Comparison of ENCODE assay signal across 1 cellular context in the genomic region with DNA sequence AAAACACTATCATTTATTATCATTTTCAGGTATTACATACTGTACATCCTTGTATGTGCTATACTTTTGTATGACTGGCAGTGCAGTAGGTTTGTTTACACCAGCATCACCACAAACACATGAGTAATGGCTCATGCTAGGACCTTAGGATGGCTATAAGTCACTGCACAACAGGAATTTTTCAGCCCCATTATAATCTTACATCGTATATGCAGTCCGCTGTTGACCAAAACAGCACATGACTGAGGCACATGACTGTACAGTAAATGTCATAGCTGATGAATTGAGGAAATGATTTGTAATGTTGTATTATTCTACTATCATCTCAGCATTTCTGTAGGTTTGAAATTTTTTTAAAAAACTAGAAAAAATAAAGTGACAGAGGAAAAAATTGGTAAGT.
TF ChIP-seq lines count a peak whose summit lies in the region.

No MANE protein-coding gene starts in this region.

TF ChIP-seq in K562, 482 proteins besides CTCF, POLR2A, EP300 and RAD21 (continued from another document):
- TF ChIP-seq, protein P1, sequence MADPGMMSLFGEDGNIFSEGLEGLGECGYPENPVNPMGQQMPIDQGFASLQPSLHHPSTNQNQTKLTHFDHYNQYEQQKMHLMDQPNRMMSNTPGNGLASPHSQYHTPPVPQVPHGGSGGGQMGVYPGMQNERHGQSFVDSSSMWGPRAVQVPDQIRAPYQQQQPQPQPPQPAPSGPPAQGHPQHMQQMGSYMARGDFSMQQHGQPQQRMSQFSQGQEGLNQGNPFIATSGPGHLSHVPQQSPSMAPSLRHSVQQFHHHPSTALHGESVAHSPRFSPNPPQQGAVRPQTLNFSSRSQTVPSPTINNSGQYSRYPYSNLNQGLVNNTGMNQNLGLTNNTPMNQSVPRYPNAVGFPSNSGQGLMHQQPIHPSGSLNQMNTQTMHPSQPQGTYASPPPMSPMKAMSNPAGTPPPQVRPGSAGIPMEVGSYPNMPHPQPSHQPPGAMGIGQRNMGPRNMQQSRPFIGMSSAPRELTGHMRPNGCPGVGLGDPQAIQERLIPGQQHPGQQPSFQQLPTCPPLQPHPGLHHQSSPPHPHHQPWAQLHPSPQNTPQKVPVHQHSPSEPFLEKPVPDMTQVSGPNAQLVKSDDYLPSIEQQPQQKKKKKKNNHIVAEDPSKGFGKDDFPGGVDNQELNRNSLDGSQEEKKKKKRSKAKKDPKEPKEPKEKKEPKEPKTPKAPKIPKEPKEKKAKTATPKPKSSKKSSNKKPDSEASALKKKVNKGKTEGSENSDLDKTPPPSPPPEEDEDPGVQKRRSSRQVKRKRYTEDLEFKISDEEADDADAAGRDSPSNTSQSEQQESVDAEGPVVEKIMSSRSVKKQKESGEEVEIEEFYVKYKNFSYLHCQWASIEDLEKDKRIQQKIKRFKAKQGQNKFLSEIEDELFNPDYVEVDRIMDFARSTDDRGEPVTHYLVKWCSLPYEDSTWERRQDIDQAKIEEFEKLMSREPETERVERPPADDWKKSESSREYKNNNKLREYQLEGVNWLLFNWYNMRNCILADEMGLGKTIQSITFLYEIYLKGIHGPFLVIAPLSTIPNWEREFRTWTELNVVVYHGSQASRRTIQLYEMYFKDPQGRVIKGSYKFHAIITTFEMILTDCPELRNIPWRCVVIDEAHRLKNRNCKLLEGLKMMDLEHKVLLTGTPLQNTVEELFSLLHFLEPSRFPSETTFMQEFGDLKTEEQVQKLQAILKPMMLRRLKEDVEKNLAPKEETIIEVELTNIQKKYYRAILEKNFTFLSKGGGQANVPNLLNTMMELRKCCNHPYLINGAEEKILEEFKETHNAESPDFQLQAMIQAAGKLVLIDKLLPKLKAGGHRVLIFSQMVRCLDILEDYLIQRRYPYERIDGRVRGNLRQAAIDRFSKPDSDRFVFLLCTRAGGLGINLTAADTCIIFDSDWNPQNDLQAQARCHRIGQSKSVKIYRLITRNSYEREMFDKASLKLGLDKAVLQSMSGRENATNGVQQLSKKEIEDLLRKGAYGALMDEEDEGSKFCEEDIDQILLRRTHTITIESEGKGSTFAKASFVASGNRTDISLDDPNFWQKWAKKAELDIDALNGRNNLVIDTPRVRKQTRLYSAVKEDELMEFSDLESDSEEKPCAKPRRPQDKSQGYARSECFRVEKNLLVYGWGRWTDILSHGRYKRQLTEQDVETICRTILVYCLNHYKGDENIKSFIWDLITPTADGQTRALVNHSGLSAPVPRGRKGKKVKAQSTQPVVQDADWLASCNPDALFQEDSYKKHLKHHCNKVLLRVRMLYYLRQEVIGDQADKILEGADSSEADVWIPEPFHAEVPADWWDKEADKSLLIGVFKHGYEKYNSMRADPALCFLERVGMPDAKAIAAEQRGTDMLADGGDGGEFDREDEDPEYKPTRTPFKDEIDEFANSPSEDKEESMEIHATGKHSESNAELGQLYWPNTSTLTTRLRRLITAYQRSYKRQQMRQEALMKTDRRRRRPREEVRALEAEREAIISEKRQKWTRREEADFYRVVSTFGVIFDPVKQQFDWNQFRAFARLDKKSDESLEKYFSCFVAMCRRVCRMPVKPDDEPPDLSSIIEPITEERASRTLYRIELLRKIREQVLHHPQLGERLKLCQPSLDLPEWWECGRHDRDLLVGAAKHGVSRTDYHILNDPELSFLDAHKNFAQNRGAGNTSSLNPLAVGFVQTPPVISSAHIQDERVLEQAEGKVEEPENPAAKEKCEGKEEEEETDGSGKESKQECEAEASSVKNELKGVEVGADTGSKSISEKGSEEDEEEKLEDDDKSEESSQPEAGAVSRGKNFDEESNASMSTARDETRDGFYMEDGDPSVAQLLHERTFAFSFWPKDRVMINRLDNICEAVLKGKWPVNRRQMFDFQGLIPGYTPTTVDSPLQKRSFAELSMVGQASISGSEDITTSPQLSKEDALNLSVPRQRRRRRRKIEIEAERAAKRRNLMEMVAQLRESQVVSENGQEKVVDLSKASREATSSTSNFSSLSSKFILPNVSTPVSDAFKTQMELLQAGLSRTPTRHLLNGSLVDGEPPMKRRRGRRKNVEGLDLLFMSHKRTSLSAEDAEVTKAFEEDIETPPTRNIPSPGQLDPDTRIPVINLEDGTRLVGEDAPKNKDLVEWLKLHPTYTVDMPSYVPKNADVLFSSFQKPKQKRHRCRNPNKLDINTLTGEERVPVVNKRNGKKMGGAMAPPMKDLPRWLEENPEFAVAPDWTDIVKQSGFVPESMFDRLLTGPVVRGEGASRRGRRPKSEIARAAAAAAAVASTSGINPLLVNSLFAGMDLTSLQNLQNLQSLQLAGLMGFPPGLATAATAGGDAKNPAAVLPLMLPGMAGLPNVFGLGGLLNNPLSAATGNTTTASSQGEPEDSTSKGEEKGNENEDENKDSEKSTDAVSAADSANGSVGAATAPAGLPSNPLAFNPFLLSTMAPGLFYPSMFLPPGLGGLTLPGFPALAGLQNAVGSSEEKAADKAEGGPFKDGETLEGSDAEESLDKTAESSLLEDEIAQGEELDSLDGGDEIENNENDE (IDR thresholded peaks at IDR 0.05; ENCODE audit: low read depth, low read length) = no peak
- TF ChIP-seq RAD51 (IDR thresholded peaks at IDR 0.05; ENCODE audit: borderline replicate concordance, low read depth) = 0 out of 2 replicates have a peak, but pooled peaks have one; percentile 8
- TF ChIP-seq ZNF696 (CRISPR knock-in tag; conservative IDR thresholded peaks at IDR 0.05) = no peak
- TF ChIP-seq SREBF2 (CRISPR knock-in tag; IDR thresholded peaks at IDR 0.05) = no peak
- TF ChIP-seq E2F6 (IDR thresholded peaks at IDR 0.05; ENCODE audit: borderline replicate concordance in 1 of 2, extremely low read depth in 1 of 2, insufficient read depth in 1 of 2, insufficient read length in 1 of 2, low read depth in 1 of 2, low read length in 1 of 2, poor library complexity in 1 of 2, severe bottlenecking in 1 of 2) = no peak
